In the genomic region with DNA sequence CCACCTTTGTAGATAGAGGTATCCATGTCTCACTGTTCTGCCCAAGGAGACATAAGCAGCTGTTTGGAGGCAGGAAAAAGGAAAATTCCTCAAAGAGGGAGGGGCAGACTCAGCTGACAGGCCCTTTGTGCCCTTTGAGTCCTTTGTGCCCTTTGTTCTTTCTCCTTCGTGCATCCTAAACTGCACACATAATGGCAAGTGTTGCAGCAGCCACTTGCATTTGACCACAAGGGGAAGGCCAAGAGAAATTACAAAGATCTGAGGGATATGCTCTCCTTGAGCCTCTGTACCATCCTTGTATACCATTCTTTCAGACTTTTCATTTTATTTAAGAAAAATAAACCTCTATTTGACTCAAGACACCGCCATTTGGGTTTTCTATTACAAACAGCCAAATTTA, we compare ENCODE assay signal across 16 cellular contexts.
DNase-seq lines count a peak whose midpoint lies in the region.
"Had no signal": no experiment of that assay in that cellular context is flagged by ENCODE, and none has a peak within 500 bp of the region (broad histone marks: within the 10 kb centered on the region; RNA-seq: fewer than 3 reads in every experiment).

No MANE protein-coding gene starts in this region.

- H3K9ac ChIP-seq in neuronal stem cell (ENCODE audit: low read depth, low read length, poor library complexity): no peak overlapping the region
- H3K9ac ChIP-seq: GM23248 had no signal

- H3K23ac ChIP-seq in neuronal stem cell (ENCODE audit: low read depth, low read length, poor library complexity): no peak overlapping the region

- H3K27me3 ChIP-seq in neuronal stem cell (ENCODE audit: control insufficient read depth in 3 of 3, insufficient read depth in 3 of 3, low read depth in 1 of 3, low read length in 3 of 3): no peaks in the 10 kb centered on the region
- H3K27me3 ChIP-seq: MG63 had no signal

- DNase-seq in DMS53 treated with DMSO at 0.1 percent for 48 hours (lab: John Stamatoyannopoulos, UW; ENCODE audit: unreplicated experiment): peak; percentile 94
- peak; percentile 87 for DNase-seq in NCI-H510A treated with DMSO at 0.1 percent for 48 hours (lab: John Stamatoyannopoulos, UW)
- peak; percentile 12 for DNase-seq in foreskin melanocyte
- peak; percentile 48 for DNase-seq in neuronal stem cell (ENCODE audit: low spot score)
- no peak for DNase-seq in stimulated activated CD8-positive, alpha-beta memory T cell treated with anti-CD3 and anti-CD28 coated beads, Interleukin-4, amount 100 ng/mL, for 48 hours
- DNase-seq in NCI-H1048 (lab: John Stamatoyannopoulos, UW): no peak
- no peak for DNase-seq in amygdala (lab: John Stamatoyannopoulos, UW)
- DNase-seq: COR-L47, GM23248, KBM-7, NCI-H1105 treated with DMSO at 0.1 percent for 48 hours, NCI-H1930, NCI-H526 had no signal

- H3K79me1 ChIP-seq in neuronal stem cell (ENCODE audit: low read depth, low read length): no peaks in the 10 kb centered on the region

- H3K9me3 ChIP-seq in neuronal stem cell (replicated peaks in 1 of 2; ENCODE audit: control insufficient read depth in 2 of 2, insufficient read depth in 1 of 2, low read depth in 1 of 2, low read length in 2 of 2): peaks cover 0 to 2% of the 10 kb centered on the region in 2 donors
- H3K9me3 ChIP-seq: A549, MG63 had no signal

- H2BK12ac ChIP-seq in neuronal stem cell (ENCODE audit: low read length): no peak overlapping the region

- no peak overlapping the region for H4K8ac ChIP-seq in neuronal stem cell (ENCODE audit: low read depth, low read length)

- peaks cover 3 to 9% of the 10 kb centered on the region in 2 donors for H3K4me1 ChIP-seq in neuronal stem cell (ENCODE audit: control insufficient read depth in 2 of 2, insufficient read depth in 1 of 2, low read depth in 1 of 2, low read length in 2 of 2)
- H3K4me1 ChIP-seq: A549 had no signal

- H4K91ac ChIP-seq in neuronal stem cell (ENCODE audit: low read depth, low read length, poor library complexity): no peak overlapping the region

- H3K18ac ChIP-seq in neuronal stem cell (ENCODE audit: low read length): no peak overlapping the region

- H2AK5ac ChIP-seq in neuronal stem cell (ENCODE audit: low read depth, low read length): no peak overlapping the region

- H3K4me3 ChIP-seq in neuronal stem cell (ENCODE audit: low read length in 2 of 2): no peak overlapping the region
- H3K4me3 ChIP-seq: A549, GM23248, MG63 had no signal

- no CpG with 5 or more reads among the region's 2 CpGs for WGBS in neuronal stem cell (ENCODE audit: extremely low coverage in 2 of 2, insufficient read length in 2 of 2, insufficient replicate concordance in 1 of 2), 2 donors

- H3K27ac ChIP-seq in neuronal stem cell (replicated peaks; ENCODE audit: low read length): no peak overlapping the region
- H3K27ac ChIP-seq: A549, C4-2B, GM23248 had no signal

- no peak overlapping the region for H3K14ac ChIP-seq in neuronal stem cell (ENCODE audit: low read length)

- no peak overlapping the region for H2BK5ac ChIP-seq in neuronal stem cell (ENCODE audit: low read length)

- H2BK120ac ChIP-seq in neuronal stem cell (ENCODE audit: low read depth, low read length): no peak overlapping the region

- H3K4ac ChIP-seq in neuronal stem cell (ENCODE audit: low read length): no peak overlapping the region

- no peak overlapping the region for H2AFZ ChIP-seq in neuronal stem cell (ENCODE audit: low read length)
- H2AFZ ChIP-seq: GM23248 had no signal

- no peak overlapping the region for H2BK15ac ChIP-seq in neuronal stem cell (ENCODE audit: low read length)

- H3K36me3 ChIP-seq in neuronal stem cell (replicated peaks in 1 of 2; ENCODE audit: control insufficient read depth in 2 of 2, insufficient read depth in 2 of 2, low read length in 2 of 2): no peaks in the 10 kb centered on the region
- H3K36me3 ChIP-seq: MG63 had no signal

- no peak overlapping the region for H3K4me2 ChIP-seq in neuronal stem cell (ENCODE audit: insufficient read depth, low read length, poor library complexity, severe bottlenecking)
- H3K4me2 ChIP-seq: A549 had no signal

Comparison
In these comparisons a context has a peak if more than half of its experiments do, and no peak if none do; other contexts are left out.
1. DNase-seq: peak in DMS53 treated with DMSO at 0.1 percent for 48 hours (single experiment), NCI-H510A treated with DMSO at 0.1 percent for 48 hours (single experiment), foreskin melanocyte (single experiment) and neuronal stem cell (single experiment); none in stimulated activated CD8-positive, alpha-beta memory T cell treated with anti-CD3 and anti-CD28 coated beads, Interleukin-4, amount 100 ng/mL, for 48 hours (single experiment), NCI-H1048 (single experiment) and amygdala (0 of 56).